ENCODE assay signal across 1 cellular context in the genomic region with DNA sequence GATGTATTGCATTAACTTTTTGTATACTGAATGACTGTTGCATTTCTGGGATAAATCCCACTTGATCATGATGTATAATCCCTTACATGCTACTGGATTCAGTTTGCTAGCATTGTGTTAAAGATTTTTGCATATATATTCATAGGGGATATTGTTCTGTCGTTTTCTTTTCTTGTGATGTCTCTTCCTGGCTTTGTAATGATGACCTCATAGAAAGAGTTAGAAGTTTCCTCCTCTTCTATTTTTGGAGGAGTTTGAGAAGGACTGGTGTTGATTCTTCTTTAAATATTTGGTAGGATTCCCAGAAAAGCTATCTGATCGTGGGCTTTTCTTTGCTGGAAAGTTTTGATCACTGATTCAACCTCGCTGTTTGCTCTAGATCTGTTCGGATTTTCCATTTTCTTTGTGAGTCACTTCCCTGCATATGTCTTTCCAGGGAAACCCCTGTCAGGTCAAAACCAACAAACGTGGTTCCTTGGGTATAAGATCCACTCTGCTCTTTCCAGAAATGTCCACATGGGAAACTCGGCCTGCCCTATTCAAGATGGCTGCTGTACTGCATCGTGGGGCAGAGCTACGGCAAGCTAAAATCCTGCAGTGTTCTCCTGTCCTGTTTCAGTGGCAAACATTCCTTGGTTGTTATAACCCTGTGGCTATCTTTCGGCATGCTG.
TF ChIP-seq lines count a peak whose summit lies in the region.

No MANE protein-coding gene starts in this region.

TF ChIP-seq in GM23338, 12 proteins besides CTCF, POLR2A, EP300 and RAD21 (continued from another document):
- TF ChIP-seq, protein P1, sequence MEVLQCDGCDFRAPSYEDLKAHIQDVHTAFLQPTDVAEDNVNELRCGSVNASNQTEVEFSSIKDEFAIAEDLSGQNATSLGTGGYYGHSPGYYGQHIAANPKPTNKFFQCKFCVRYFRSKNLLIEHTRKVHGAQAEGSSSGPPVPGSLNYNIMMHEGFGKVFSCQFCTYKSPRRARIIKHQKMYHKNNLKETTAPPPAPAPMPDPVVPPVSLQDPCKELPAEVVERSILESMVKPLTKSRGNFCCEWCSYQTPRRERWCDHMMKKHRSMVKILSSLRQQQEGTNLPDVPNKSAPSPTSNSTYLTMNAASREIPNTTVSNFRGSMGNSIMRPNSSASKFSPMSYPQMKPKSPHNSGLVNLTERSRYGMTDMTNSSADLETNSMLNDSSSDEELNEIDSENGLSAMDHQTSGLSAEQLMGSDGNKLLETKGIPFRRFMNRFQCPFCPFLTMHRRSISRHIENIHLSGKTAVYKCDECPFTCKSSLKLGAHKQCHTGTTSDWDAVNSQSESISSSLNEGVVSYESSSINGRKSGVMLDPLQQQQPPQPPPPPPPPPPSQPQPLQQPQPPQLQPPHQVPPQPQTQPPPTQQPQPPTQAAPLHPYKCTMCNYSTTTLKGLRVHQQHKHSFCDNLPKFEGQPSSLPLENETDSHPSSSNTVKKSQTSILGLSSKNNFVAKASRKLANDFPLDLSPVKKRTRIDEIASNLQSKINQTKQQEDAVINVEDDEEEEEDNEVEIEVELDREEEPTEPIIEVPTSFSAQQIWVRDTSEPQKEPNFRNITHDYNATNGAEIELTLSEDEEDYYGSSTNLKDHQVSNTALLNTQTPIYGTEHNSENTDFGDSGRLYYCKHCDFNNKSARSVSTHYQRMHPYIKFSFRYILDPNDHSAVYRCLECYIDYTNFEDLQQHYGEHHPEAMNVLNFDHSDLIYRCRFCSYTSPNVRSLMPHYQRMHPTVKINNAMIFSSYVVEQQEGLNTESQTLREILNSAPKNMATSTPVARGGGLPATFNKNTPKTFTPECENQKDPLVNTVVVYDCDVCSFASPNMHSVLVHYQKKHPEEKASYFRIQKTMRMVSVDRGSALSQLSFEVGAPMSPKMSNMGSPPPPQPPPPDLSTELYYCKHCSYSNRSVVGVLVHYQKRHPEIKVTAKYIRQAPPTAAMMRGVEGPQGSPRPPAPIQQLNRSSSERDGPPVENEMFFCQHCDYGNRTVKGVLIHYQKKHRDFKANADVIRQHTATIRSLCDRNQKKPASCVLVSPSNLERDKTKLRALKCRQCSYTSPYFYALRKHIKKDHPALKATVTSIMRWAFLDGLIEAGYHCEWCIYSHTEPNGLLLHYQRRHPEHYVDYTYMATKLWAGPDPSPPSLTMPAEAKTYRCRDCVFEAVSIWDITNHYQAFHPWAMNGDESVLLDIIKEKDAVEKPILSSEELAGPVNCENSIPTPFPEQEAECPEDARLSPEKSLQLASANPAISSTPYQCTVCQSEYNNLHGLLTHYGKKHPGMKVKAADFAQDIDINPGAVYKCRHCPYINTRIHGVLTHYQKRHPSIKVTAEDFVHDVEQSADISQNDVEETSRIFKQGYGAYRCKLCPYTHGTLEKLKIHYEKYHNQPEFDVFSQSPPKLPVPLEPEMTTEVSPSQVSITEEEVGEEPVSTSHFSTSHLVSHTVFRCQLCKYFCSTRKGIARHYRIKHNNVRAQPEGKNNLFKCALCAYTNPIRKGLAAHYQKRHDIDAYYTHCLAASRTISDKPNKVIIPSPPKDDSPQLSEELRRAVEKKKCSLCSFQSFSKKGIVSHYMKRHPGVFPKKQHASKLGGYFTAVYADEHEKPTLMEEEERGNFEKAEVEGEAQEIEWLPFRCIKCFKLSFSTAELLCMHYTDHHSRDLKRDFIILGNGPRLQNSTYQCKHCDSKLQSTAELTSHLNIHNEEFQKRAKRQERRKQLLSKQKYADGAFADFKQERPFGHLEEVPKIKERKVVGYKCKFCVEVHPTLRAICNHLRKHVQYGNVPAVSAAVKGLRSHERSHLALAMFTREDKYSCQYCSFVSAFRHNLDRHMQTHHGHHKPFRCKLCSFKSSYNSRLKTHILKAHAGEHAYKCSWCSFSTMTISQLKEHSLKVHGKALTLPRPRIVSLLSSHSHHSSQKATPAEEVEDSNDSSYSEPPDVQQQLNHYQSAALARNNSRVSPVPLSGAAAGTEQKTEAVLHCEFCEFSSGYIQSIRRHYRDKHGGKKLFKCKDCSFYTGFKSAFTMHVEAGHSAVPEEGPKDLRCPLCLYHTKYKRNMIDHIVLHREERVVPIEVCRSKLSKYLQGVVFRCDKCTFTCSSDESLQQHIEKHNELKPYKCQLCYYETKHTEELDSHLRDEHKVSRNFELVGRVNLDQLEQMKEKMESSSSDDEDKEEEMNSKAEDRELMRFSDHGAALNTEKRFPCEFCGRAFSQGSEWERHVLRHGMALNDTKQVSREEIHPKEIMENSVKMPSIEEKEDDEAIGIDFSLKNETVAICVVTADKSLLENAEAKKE (CRISPR knock-in tag; IDR thresholded peaks at IDR 0.05), result no peak
TF ChIP-seq in GM23338: peak in this region for 0.
